ENCODE assay signal across 1 cellular context in genomic region chr12:116818948-116819832, GRCh38.
TF ChIP-seq lines count a peak whose summit lies in the region.

No MANE protein-coding gene starts in this region.

TF ChIP-seq in HCT116, 20 proteins besides CTCF, POLR2A, EP300 and RAD21 (continued from another document):
- TF ChIP-seq ZBTB33 (IDR thresholded peaks at IDR 0.05; ENCODE audit: extremely low read depth, insufficient replicate concordance, low read length) (peak; percentile 68), ZFX (IDR thresholded peaks at IDR 0.05) (peak; percentile 75), JUND (IDR thresholded peaks at IDR 0.05) (peak; percentile 64), EGR1 (IDR thresholded peaks at IDR 0.05; ENCODE audit: low read depth) (no peak; the same call in 1 of the 2 replicates)
